1 cellular context compared by ENCODE assay signal in the genomic region with DNA sequence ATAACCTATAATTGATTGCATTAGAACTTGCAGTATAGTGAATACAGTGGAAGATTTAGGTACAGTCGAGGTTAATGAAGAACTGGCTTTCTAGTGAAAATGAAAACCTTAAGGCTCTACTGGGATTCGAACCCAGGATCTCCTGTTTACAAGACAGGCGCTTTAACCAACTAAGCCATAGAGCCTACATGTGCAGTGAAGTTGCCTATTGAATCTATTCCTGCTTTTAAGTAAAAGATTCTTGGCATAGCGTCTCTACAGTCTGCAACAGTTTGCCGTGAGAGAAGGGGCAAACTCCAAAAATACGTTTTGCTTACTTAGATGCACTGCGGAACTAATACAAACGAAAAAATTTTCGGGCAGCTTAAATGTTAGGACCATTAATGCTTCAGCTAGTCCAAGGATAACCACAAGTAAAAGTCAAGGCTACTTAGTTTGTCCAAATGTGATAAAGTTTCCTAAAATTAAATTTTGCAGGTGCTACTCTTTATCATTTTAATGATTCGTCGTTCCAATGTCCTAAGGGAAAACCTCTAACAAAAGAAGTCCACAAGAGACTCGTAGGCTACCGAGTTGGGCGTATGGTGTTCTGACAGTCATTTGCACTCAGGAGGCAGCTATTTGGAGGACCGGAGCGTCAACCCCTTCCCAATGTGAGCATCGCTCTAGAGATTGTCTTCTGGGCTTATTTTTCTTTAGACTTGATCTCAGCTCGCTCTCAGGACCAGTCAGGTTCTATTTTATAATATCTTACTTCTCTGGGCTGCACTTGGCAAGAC.
A peak's percentile ranks its signal among the peaks of the same experiment; 100 is the strongest.
TF ChIP-seq lines count a peak whose summit lies in the region.

No MANE protein-coding gene starts in this region.

TF ChIP-seq in HepG2, 621 proteins besides CTCF, POLR2A, EP300 and RAD21 (continues in another document):
- TF ChIP-seq ZNF569 (CRISPR knock-in tag; IDR thresholded peaks at IDR 0.05; ENCODE audit: borderline replicate concordance) (no peak), FOSL2 (CRISPR knock-in tag; IDR thresholded peaks at IDR 0.05) (no peak), MYNN (CRISPR knock-in tag; IDR thresholded peaks at IDR 0.05; ENCODE audit: low read depth) (no peak), TARDBP (CRISPR knock-in tag; IDR thresholded peaks at IDR 0.05) (0 out of 2 replicates have a peak, but pooled peaks have one; percentile 21), KDM2A (CRISPR knock-in tag; IDR thresholded peaks at IDR 0.05; ENCODE audit: borderline replicate concordance, low read depth) (no peak), MIXL1 (CRISPR knock-in tag; IDR thresholded peaks at IDR 0.05) (peak; percentile 78), REL (CRISPR knock-in tag; conservative IDR thresholded peaks at IDR 0.05) (no peak), RARA (CRISPR knock-in tag; IDR thresholded peaks at IDR 0.05) (no peak), ASH2L (IDR thresholded peaks at IDR 0.05; ENCODE audit: insufficient read length, low read depth, low read length) (peak; percentile 49), ZNF292 (CRISPR knock-in tag; IDR thresholded peaks at IDR 0.05; ENCODE audit: borderline replicate concordance, low read depth) (no peak), ONECUT2 (CRISPR knock-in tag; IDR thresholded peaks at IDR 0.05) (0 out of 2 replicates have a peak, but pooled peaks have one; percentile 15), ZNF282 (IDR thresholded peaks at IDR 0.05; ENCODE audit: partially characterized antibody) (no peak), ZNF670 (CRISPR knock-in tag; IDR thresholded peaks at IDR 0.05; ENCODE audit: borderline replicate concordance) (0 out of 2 replicates have a peak, but pooled peaks have one; percentile 16), ZNF616 (CRISPR knock-in tag; IDR thresholded peaks at IDR 0.05; ENCODE audit: low read depth) (no peak), RCOR2 (CRISPR knock-in tag; IDR thresholded peaks at IDR 0.05) (0 out of 2 replicates have a peak, but pooled peaks have one; percentile 29), SIX4 (CRISPR knock-in tag; IDR thresholded peaks at IDR 0.05) (no peak), ZNF143 (CRISPR knock-in tag; IDR thresholded peaks at IDR 0.05) (no peak), ZSCAN12 (CRISPR knock-in tag; IDR thresholded peaks at IDR 0.05) (0 out of 2 replicates have a peak, but pooled peaks have one; percentile 36), CHD2 (IDR thresholded peaks at IDR 0.05; ENCODE audit: low read depth, low read length) (no peak), ZBTB3 (CRISPR knock-in tag; IDR thresholded peaks at IDR 0.05; ENCODE audit: borderline replicate concordance, low read depth) (no peak), ZNF652 (CRISPR knock-in tag; IDR thresholded peaks at IDR 0.05; ENCODE audit: borderline replicate concordance, low read depth) (peak; percentile 37; the same call in 1 of the 2 replicates), ZNF431 (CRISPR knock-in tag; IDR thresholded peaks at IDR 0.05; ENCODE audit: borderline replicate concordance, low read depth) (no peak), ETV6 (CRISPR knock-in tag; conservative IDR thresholded peaks at IDR 0.05) (no peak), SMARCC2 (IDR thresholded peaks at IDR 0.05) (no peak), FLYWCH1 (CRISPR knock-in tag; IDR thresholded peaks at IDR 0.05) (no peak), ZBTB42 (CRISPR knock-in tag; IDR thresholded peaks at IDR 0.05) (no peak), GTF3A (CRISPR knock-in tag; conservative IDR thresholded peaks at IDR 0.05) (no peak), THAP11 (CRISPR knock-in tag; IDR thresholded peaks at IDR 0.05) (peak; percentile 55), NR2F2 (IDR thresholded peaks at IDR 0.05; ENCODE audit: borderline replicate concordance, low read depth) (peak; percentile 57; the same call in 1 of the 2 replicates), ZNF335 (CRISPR knock-in tag; IDR thresholded peaks at IDR 0.05) (peak; percentile 67; the same call in 1 of the 2 replicates), HOXA7 (CRISPR knock-in tag; IDR thresholded peaks at IDR 0.05) (no peak), ZNF598 (CRISPR knock-in tag; IDR thresholded peaks at IDR 0.05; ENCODE audit: borderline replicate concordance) (no peak), ZNF781 (CRISPR knock-in tag; IDR thresholded peaks at IDR 0.05; ENCODE audit: borderline replicate concordance, not compliant biosample characterization) (peak; percentile 51), REPIN1 (CRISPR knock-in tag; IDR thresholded peaks at IDR 0.05; ENCODE audit: borderline replicate concordance, low read depth) (0 out of 2 replicates have a peak, but pooled peaks have one; percentile 52), KMT2A (CRISPR knock-in tag; IDR thresholded peaks at IDR 0.05) (no peak), ZNF777 (CRISPR knock-in tag; IDR thresholded peaks at IDR 0.05) (no peak), ZNF256 (CRISPR knock-in tag; conservative IDR thresholded peaks at IDR 0.05) (peak; percentile 100), ZNF354B (CRISPR knock-in tag; IDR thresholded peaks at IDR 0.05) (no peak), SIN3B (IDR thresholded peaks at IDR 0.05; ENCODE audit: low read length) (no peak), ZNF557 (CRISPR knock-in tag; IDR thresholded peaks at IDR 0.05) (0 out of 2 replicates have a peak, but pooled peaks have one; percentile 57), ZNF564 (CRISPR knock-in tag; IDR thresholded peaks at IDR 0.05) (no peak), NFKB2 (CRISPR knock-in tag; IDR thresholded peaks at IDR 0.05; ENCODE audit: borderline replicate concordance) (no peak), FOXC1 (CRISPR knock-in tag; IDR thresholded peaks at IDR 0.05; ENCODE audit: borderline replicate concordance) (no peak), ZSCAN21 (CRISPR knock-in tag; IDR thresholded peaks at IDR 0.05; ENCODE audit: borderline replicate concordance) (no peak), ZNF224 (CRISPR knock-in tag; IDR thresholded peaks at IDR 0.05) (no peak), ZSCAN9 (CRISPR knock-in tag; IDR thresholded peaks at IDR 0.05; ENCODE audit: borderline replicate concordance) (0 out of 2 replicates have a peak, but pooled peaks have one; percentile 34), LCORL (IDR thresholded peaks at IDR 0.05) (no peak), LCORL (CRISPR knock-in tag; IDR thresholded peaks at IDR 0.05) (0 out of 2 replicates have a peak, but pooled peaks have one; percentile 43), MTA1 (CRISPR knock-in tag; IDR thresholded peaks at IDR 0.05; ENCODE audit: borderline replicate concordance) (no peak), ZNF24 (IDR thresholded peaks at IDR 0.05) (peak; percentile 98), ISL2 (CRISPR knock-in tag; IDR thresholded peaks at IDR 0.05) (peak; percentile 40; the same call in 1 of the 2 replicates), ZFP62 (CRISPR knock-in tag; IDR thresholded peaks at IDR 0.05) (no peak), NR2F6 (IDR thresholded peaks at IDR 0.05) (no peak), NR2F6 (CRISPR knock-in tag; IDR thresholded peaks at IDR 0.05) (peak; percentile 14; the same call in 1 of the 2 replicates), MIER3 (CRISPR knock-in tag; IDR thresholded peaks at IDR 0.05; ENCODE audit: borderline replicate concordance) (peak; percentile 70), ZMYM2 (CRISPR knock-in tag; IDR thresholded peaks at IDR 0.05) (0 out of 2 replicates have a peak, but pooled peaks have one; percentile 26), YEATS2 (CRISPR knock-in tag; IDR thresholded peaks at IDR 0.05; ENCODE audit: borderline replicate concordance) (peak; percentile 45; the same call in 1 of the 2 replicates)
- TF ChIP-seq, protein P1, sequence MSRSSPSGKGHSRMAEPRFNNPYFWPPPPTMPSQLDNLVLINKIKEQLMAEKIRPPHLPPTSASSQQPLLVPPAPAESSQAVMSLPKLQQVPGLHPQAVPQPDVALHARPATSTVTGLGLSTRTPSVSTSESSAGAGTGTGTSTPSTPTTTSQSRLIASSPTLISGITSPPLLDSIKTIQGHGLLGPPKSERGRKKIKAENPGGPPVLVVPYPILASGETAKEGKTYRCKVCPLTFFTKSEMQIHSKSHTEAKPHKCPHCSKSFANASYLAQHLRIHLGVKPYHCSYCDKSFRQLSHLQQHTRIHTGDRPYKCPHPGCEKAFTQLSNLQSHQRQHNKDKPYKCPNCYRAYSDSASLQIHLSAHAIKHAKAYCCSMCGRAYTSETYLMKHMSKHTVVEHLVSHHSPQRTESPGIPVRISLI (CRISPR knock-in tag; IDR thresholded peaks at IDR 0.05; ENCODE audit: borderline replicate concordance), result no peak
- TF ChIP-seq, protein P2, sequence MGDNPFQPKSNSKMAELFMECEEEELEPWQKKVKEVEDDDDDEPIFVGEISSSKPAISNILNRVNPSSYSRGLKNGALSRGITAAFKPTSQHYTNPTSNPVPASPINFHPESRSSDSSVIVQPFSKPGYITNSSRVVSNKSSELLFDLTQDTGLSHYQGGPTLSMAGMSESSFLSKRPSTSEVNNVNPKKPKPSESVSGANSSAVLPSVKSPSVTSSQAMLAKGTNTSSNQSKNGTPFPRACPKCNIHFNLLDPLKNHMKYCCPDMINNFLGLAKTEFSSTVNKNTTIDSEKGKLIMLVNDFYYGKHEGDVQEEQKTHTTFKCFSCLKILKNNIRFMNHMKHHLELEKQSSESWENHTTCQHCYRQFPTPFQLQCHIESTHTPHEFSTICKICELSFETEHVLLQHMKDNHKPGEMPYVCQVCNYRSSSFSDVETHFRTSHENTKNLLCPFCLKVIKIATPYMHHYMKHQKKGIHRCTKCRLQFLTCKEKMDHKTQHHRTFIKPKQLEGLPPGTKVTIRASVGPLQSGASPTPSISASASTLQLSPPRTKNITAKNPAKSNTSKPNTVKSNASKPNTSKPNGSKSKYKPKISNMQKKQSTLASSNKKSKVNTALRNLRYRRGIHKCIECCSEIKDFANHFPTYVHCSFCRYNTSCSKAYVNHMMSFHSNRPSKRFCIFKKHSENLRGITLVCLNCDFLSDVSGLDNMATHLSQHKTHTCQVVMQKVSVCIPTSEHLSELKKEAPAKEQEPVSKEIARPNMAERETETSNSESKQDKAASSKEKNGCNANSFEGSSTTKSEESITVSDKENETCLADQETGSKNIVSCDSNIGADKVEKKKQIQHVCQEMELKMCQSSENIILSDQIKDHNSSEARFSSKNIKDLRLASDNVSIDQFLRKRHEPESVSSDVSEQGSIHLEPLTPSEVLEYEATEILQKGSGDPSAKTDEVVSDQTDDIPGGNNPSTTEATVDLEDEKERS (CRISPR knock-in tag; IDR thresholded peaks at IDR 0.05), result 0 out of 2 replicates have a peak, but pooled peaks have one; percentile 38
- TF ChIP-seq, protein P3, sequence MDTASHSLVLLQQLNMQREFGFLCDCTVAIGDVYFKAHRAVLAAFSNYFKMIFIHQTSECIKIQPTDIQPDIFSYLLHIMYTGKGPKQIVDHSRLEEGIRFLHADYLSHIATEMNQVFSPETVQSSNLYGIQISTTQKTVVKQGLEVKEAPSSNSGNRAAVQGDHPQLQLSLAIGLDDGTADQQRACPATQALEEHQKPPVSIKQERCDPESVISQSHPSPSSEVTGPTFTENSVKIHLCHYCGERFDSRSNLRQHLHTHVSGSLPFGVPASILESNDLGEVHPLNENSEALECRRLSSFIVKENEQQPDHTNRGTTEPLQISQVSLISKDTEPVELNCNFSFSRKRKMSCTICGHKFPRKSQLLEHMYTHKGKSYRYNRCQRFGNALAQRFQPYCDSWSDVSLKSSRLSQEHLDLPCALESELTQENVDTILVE (CRISPR knock-in tag; IDR thresholded peaks at IDR 0.05), result peak; percentile 61; the same call in 1 of the 2 replicates
- TF ChIP-seq, protein P4, sequence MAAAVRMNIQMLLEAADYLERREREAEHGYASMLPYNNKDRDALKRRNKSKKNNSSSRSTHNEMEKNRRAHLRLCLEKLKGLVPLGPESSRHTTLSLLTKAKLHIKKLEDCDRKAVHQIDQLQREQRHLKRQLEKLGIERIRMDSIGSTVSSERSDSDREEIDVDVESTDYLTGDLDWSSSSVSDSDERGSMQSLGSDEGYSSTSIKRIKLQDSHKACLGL (CRISPR knock-in tag; IDR thresholded peaks at IDR 0.05), result no peak
- TF ChIP-seq, protein P5, sequence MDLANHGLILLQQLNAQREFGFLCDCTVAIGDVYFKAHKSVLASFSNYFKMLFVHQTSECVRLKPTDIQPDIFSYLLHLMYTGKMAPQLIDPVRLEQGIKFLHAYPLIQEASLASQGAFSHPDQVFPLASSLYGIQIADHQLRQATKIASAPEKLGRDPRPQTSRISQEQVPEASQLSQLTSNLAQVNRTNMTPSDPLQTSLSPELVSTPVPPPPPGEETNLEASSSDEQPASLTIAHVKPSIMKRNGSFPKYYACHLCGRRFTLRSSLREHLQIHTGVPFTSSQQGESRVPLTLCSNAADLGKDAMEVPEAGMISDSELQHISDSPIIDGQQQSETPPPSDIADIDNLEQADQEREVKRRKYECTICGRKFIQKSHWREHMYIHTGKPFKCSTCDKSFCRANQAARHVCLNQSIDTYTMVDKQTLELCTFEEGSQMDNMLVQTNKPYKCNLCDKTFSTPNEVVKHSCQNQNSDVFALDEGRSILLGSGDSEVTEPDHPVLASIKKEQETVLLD (CRISPR knock-in tag; IDR thresholded peaks at IDR 0.05; ENCODE audit: low read depth), result no peak
